ENCODE assay signal across 8 cellular contexts in genomic region chr11:75399344-75400109, GRCh38. TPM values are rescaled to one million over a fixed set of nuclear protein-coding genes. Genes with fewer than 3 reads are reported as not detected.
A peak's percentile ranks its signal among the peaks of the same experiment; 100 is the strongest.
DNase-seq lines count a peak whose midpoint lies in the region; ATAC-seq and TF ChIP-seq lines count a peak whose summit lies in the region.

Gene RPS3, plus strand, starts transcription at chr11:75399518. Its CDS starts 30 bp downstream, at chr11:75399548.

- no peaks in the 10 kb centered on the region for H3K27me3 Mint-ChIP-seq in activated T-cell treated with anti-CD3 and anti-CD28 coated beads, Interleukin-2, amount 50 U/mL, for 24 hours

- H3K36me3 Mint-ChIP-seq in activated T-cell treated with anti-CD3 and anti-CD28 coated beads, Interleukin-2, amount 50 U/mL, for 24 hours (ENCODE audit: low read depth) = peaks cover 53% of the 10 kb centered on the region

- ATAC-seq in GM21529 (IDR thresholded peaks at IDR 0.05; ENCODE audit: unreplicated experiment) = peak; percentile 90

- no peaks in the 10 kb centered on the region for H3K9me3 Mint-ChIP-seq in activated T-cell treated with anti-CD3 and anti-CD28 coated beads, Interleukin-2, amount 50 U/mL, for 24 hours

- intact Hi-C loops in esophagus muscularis mucosa (cut with DNase I) = loop anchor here (5.0 kb wide), 1 partner anchor 128 kb away; the partner anchor contains the start of gene GDPD5

- TF ChIP-seq POLR2A in esophagus muscularis mucosa (IDR thresholded peaks at IDR 0.05; ENCODE audit: low read depth) = peak; percentile 84

- H3K4me3 Mint-ChIP-seq in activated T-cell treated with anti-CD3 and anti-CD28 coated beads, Interleukin-2, amount 50 U/mL, for 24 hours = peak within 1 kb of the TSS; percentile 99

- under 1% methylated on average over 30 of the region's 53 CpGs for WGBS in esophagus muscularis mucosa

- H3K4me1 ChIP-seq in esophagus muscularis mucosa = peaks cover 13 to 44% (median 28%) of the 10 kb centered on the region in 4 donors

- no peak for TF ChIP-seq RAD21 in Ishikawa (IDR thresholded peaks at IDR 0.05; ENCODE audit: low read depth)

- TF ChIP-seq CTCF in esophagus muscularis mucosa (IDR thresholded peaks at IDR 0.05) = peak in 1 of 3 experiments; percentile 27

- H3K4me3 ChIP-seq in esophagus muscularis mucosa = peak within 1 kb of the TSS; percentile 66 to 73 (median 72)

- H3K4me1 Mint-ChIP-seq in activated T-cell treated with anti-CD3 and anti-CD28 coated beads, Interleukin-2, amount 50 U/mL, for 24 hours (ENCODE audit: low read depth) = peaks cover 41% of the 10 kb centered on the region

- H3K36me3 ChIP-seq in esophagus muscularis mucosa = peaks cover 33 to 39% (median 38%) of the 10 kb centered on the region in 4 donors

- H3K27me3 ChIP-seq in esophagus muscularis mucosa = no peaks in the 10 kb centered on the region

- TF ChIP-seq EP300 in Ishikawa (IDR thresholded peaks at IDR 0.05; ENCODE audit: borderline replicate concordance) (no peak; the same call in 1 of the 2 replicates), esophagus muscularis mucosa (IDR thresholded peaks at IDR 0.05) (no peak)

- H3K9me3 ChIP-seq in esophagus muscularis mucosa = no peaks in the 10 kb centered on the region

- H3K27ac ChIP-seq in esophagus muscularis mucosa (replicated peaks in 1 of 4) = peak within 1 kb of the TSS; percentile 89 to 94 (median 90)

- peak within 1 kb of the TSS; percentile 98 for H3K27ac Mint-ChIP-seq in activated T-cell treated with anti-CD3 and anti-CD28 coated beads, Interleukin-2, amount 50 U/mL, for 24 hours

- DNase-seq in DMS53 (lab: John Stamatoyannopoulos, UW) = peak; percentile 99
- DNase-seq in activated T-cell treated with anti-CD3 and anti-CD28 coated beads, Interleukin-2, amount 50 U/mL, for 24 hours = peak; percentile 92
- peak; percentile 98 for DNase-seq in esophagus muscularis mucosa (ENCODE audit: extremely low spot score)
- peak; percentile 94 for DNase-seq in myocyte (ENCODE audit: low read depth)
- peak; percentile 71 to 84 for DNase-seq in stimulated activated CD8-positive, alpha-beta memory T cell treated with anti-CD3 and anti-CD28 coated beads, Interleukin-7, amount 100 ng/mL, for 48 hours (ENCODE audit: extremely low read depth in 1 of 2, low read depth in 1 of 2)

TF ChIP-seq in Ishikawa, 13 proteins besides CTCF, POLR2A, EP300 and RAD21 (continues in another document):
- TF ChIP-seq NFIC (IDR thresholded peaks at IDR 0.05) = peak; percentile 59
- TF ChIP-seq MAX (IDR thresholded peaks at IDR 0.05) = peak; percentile 94
- TF ChIP-seq YY1 (IDR thresholded peaks at IDR 0.05; ENCODE audit: low read depth) = peak; percentile 92
- TF ChIP-seq TEAD4 (IDR thresholded peaks at IDR 0.05) = no peak; the same call in none of the 2 replicates
- peak; percentile 31; the same call in 1 of the 2 replicates for TF ChIP-seq REST (IDR thresholded peaks at IDR 0.05; ENCODE audit: low read depth)
- peak; percentile 41; the same call in 1 of the 2 replicates for TF ChIP-seq EGR1 (IDR thresholded peaks at IDR 0.05)
- TF ChIP-seq FOXM1 (IDR thresholded peaks at IDR 0.05; ENCODE audit: borderline replicate concordance, low read depth) = no peak
- TF ChIP-seq USF1 (IDR thresholded peaks at IDR 0.05) = peak; percentile 40; the same call in 1 of the 2 replicates
- peak; percentile 87 for TF ChIP-seq CREB1 (IDR thresholded peaks at IDR 0.05; ENCODE audit: low read depth)
- TF ChIP-seq TCF12 (IDR thresholded peaks at IDR 0.05; ENCODE audit: low read depth) = peak; percentile 80
- no peak for TF ChIP-seq ZBTB7A (IDR thresholded peaks at IDR 0.05; ENCODE audit: low read depth)

TF ChIP-seq in PFSK-1, 5 proteins besides CTCF, POLR2A, EP300 and RAD21:
- TF ChIP-seq TAF1 (IDR thresholded peaks at IDR 0.05; ENCODE audit: borderline replicate concordance, insufficient read depth, low read length) (peak; percentile 100), FOXP2 (optimal IDR thresholded peaks at IDR 0.05; ENCODE audit: borderline replicate concordance, extremely low read depth, extremely low read length, insufficient read depth) (no peak), REST (IDR thresholded peaks at IDR 0.05; ENCODE audit: insufficient read depth in 1 of 2, low read depth in 2 of 2, low read length in 2 of 2) (peak; percentile 43 to 77; a peak in 3 of 4 replicates), SIN3A (IDR thresholded peaks at IDR 0.05; ENCODE audit: borderline replicate concordance, insufficient read depth, low read length) (peak; percentile 32; the same call in 1 of the 2 replicates), POLR2AphosphoS5 (IDR thresholded peaks at IDR 0.05; ENCODE audit: low read depth, low read length) (peak; percentile 99)

RNA-seq across cellular contexts. Expression of gene RPS3, which starts in this region (rescaled TPM):
- polyA plus RNA-seq in PFSK-1 (2012; ENCODE audit: insufficient read length, low read depth) = 3,306 TPM
- 1,000 to 10,000 TPM in 3 of 4 donors, 100 to 1,000 TPM in 1; 879 to 1,878 (median 1,387) TPM for total RNA-seq in esophagus muscularis mucosa
- total RNA-seq in myocyte = 652 and 822 TPM in 2 replicates
- polyA plus RNA-seq in myocyte (2012) = 1,922 TPM

Comparison
In these comparisons a context has a peak if more than half of its experiments do, and no peak if none do; other contexts are left out.
1. Peak in every context shown above with its lines: DNase-seq, ATAC-seq, H3K4me3 ChIP-seq and H3K27ac ChIP-seq.